8 cellular contexts compared by ENCODE assay signal in genomic region chr14:65958664-65959562, GRCh38.
DNase-seq lines count a peak whose midpoint lies in the region; ATAC-seq and TF ChIP-seq lines count a peak whose summit lies in the region.

No MANE protein-coding gene starts in this region.

- peaks cover 33% of the 10 kb centered on the region for H3K4me1 Mint-ChIP-seq in activated CD4-positive, alpha-beta T cell treated with anti-CD3 and anti-CD28 coated beads, Interleukin-2, amount 10 ng/mL, durations not matched to agents 24 days and 14 days

- ATAC-seq in HG02763 (IDR thresholded peaks at IDR 0.05; ENCODE audit: unreplicated experiment): peak; percentile 33

- peak; percentile 28 for TF ChIP-seq CTCF in brain microvascular endothelial cell (IDR thresholded peaks at IDR 0.05; ENCODE audit: low read depth, low read length, missing control alignments)

- no peak overlapping the region for H3K27ac ChIP-seq in brain microvascular endothelial cell

- no peak overlapping the region for H3K27ac Mint-ChIP-seq in activated CD4-positive, alpha-beta T cell treated with anti-CD3 and anti-CD28 coated beads, Interleukin-2, amount 10 ng/mL, durations not matched to agents 24 days and 14 days

- H3K4me3 ChIP-seq in brain microvascular endothelial cell (ENCODE audit: low read depth, low read length): no peak overlapping the region

- intact Hi-C loops in activated CD4-positive, alpha-beta T cell treated with anti-CD3 and anti-CD28 coated beads, Interleukin-2, amount 10 ng/mL, durations not matched to agents 24 days and 14 days (cut with micrococcal nuclease): loop anchor here (1.0 to 10.0 kb wide), 4 partner anchors 9 to 795 kb away; no protein-coding TSS in a partner anchor

- peaks cover 19% of the 10 kb centered on the region for H3K27me3 Mint-ChIP-seq in activated CD4-positive, alpha-beta T cell treated with anti-CD3 and anti-CD28 coated beads, Interleukin-2, amount 10 ng/mL, durations not matched to agents 24 days and 14 days

- no peak overlapping the region for H3K4me3 Mint-ChIP-seq in activated CD4-positive, alpha-beta T cell treated with anti-CD3 and anti-CD28 coated beads, Interleukin-2, amount 10 ng/mL, durations not matched to agents 24 days and 14 days

- no peaks in the 10 kb centered on the region for H3K36me3 ChIP-seq in brain microvascular endothelial cell (replicated peaks)

- H3K27me3 ChIP-seq in brain microvascular endothelial cell (replicated peaks): no peaks in the 10 kb centered on the region

- peak; percentile 63 for DNase-seq in activated CD4-positive, alpha-beta T cell treated with anti-CD3 and anti-CD28 coated beads, Interleukin-2, amount 10 ng/mL, durations not matched to agents 24 days and 14 days
- DNase-seq in activated CD4-positive, alpha-beta T cell treated with anti-CD3 and anti-CD28 coated beads for 1 hour: no peak
- DNase-seq in NCI-H2171 treated with DMSO at 0.1 percent for 48 hours (lab: John Stamatoyannopoulos, UW): peak; percentile 49
- no peak for DNase-seq in brain microvascular endothelial cell
- peak; percentile 36 for DNase-seq in kidney glomerular epithelial cell (lab: John Stamatoyannopoulos, UW)
- DNase-seq in midbrain (lab: John Stamatoyannopoulos, UW): no peak
- DNase-seq in activated CD4-positive, alpha-beta T cell treated with anti-CD3 and anti-CD28 coated beads for 4 hours: no peak

- no peaks in the 10 kb centered on the region for H3K9me3 Mint-ChIP-seq in activated CD4-positive, alpha-beta T cell treated with anti-CD3 and anti-CD28 coated beads, Interleukin-2, amount 10 ng/mL, durations not matched to agents 24 days and 14 days

- H3K36me3 Mint-ChIP-seq in activated CD4-positive, alpha-beta T cell treated with anti-CD3 and anti-CD28 coated beads, Interleukin-2, amount 10 ng/mL, durations not matched to agents 24 days and 14 days (ENCODE audit: low read depth): no peaks in the 10 kb centered on the region

- in situ Hi-C loops in brain microvascular endothelial cell (cut with HindIII; ENCODE audit: low pct_ligation_motif_present, low sequenced_read_pairs): no loop called here

Comparison
In these comparisons a context has a peak if more than half of its experiments do, and no peak if none do; other contexts are left out.
1. DNase-seq: peak in activated CD4-positive, alpha-beta T cell treated with anti-CD3 and anti-CD28 coated beads, Interleukin-2, amount 10 ng/mL, durations not matched to agents 24 days and 14 days (single experiment), NCI-H2171 treated with DMSO at 0.1 percent for 48 hours (single experiment) and kidney glomerular epithelial cell (single experiment); none in activated CD4-positive, alpha-beta T cell treated with anti-CD3 and anti-CD28 coated beads for 1 hour (single experiment), brain microvascular endothelial cell (single experiment), midbrain (single experiment) and activated CD4-positive, alpha-beta T cell treated with anti-CD3 and anti-CD28 coated beads for 4 hours (0 of 2).